ENCODE assay signal across 33 cellular contexts in genomic region chr5:59458321-59458720, GRCh38.
"Had no signal": no experiment of that assay in that cellular context is flagged by ENCODE, and none has a peak within 500 bp of the region (broad histone marks: within the 10 kb centered on the region; RNA-seq: fewer than 3 reads in every experiment).

No MANE protein-coding gene starts in this region.

- H3K27me3 Mint-ChIP-seq: activated B cell treated with CpG ODN at 0.5 μM for 24 hours; activated naive CD8-positive, alpha-beta T cell treated with anti-CD3 and anti-CD28 coated beads, Interleukin-2, amount 50 U/mL, for 24 hours had no signal

- H3K4me1 Mint-ChIP-seq: activated B cell treated with CpG ODN at 0.5 μM for 24 hours; activated CD4-positive, alpha-beta T cell treated with anti-CD3 and anti-CD28 coated beads, Interleukin-2, amount 10 ng/mL, durations not matched to agents 24 days and 14 days; activated CD8-positive, alpha-beta memory T cell treated with anti-CD3 and anti-CD28 coated beads, Interleukin-2, amount 10 ng/mL, durations not matched to agents 7 days and 5 days; activated naive CD4-positive, alpha-beta T cell treated with anti-CD3 and anti-CD28 coated beads, Interleukin-2, amount 50 U/mL, for 24 hours; activated naive CD8-positive, alpha-beta T cell treated with anti-CD3 and anti-CD28 coated beads for 36 hours; activated naive CD8-positive, alpha-beta T cell treated with anti-CD3 and anti-CD28 coated beads, Interleukin-2, amount 50 U/mL, for 24 hours; T-helper 17 cell had no signal

- FAIRE-seq: colon, endometrium, endothelial cell of umbilical vein had no signal

- H3K4me3 ChIP-seq: adrenal gland, body of pancreas, esophagus squamous epithelium, gastroesophageal sphincter had no signal

- H3K36me3 Mint-ChIP-seq: activated CD4-positive, alpha-beta memory T cell treated with anti-CD3 and anti-CD28 coated beads for 36 hours; activated CD8-positive, alpha-beta memory T cell treated with anti-CD3 and anti-CD28 coated beads, Interleukin-2, amount 10 ng/mL, durations not matched to agents 7 days and 5 days; activated naive CD8-positive, alpha-beta T cell treated with anti-CD3 and anti-CD28 coated beads for 36 hours had no signal

- H3K9me3 ChIP-seq: adrenal gland, body of pancreas, esophagus squamous epithelium, gastroesophageal sphincter had no signal

- H3K27ac ChIP-seq: adrenal gland, epithelial cell of prostate, esophagus squamous epithelium, gastroesophageal sphincter, WERI-Rb-1 had no signal

- H3K4me1 ChIP-seq: adrenal gland, esophagus squamous epithelium, gastroesophageal sphincter had no signal

- H3K27ac Mint-ChIP-seq: activated B cell treated with CpG ODN at 0.5 μM for 24 hours; activated CD4-positive, alpha-beta memory T cell treated with anti-CD3 and anti-CD28 coated beads for 36 hours; activated CD4-positive, alpha-beta T cell treated with anti-CD3 and anti-CD28 coated beads, Interleukin-2, amount 10 ng/mL, durations not matched to agents 24 days and 14 days; activated CD8-positive, alpha-beta memory T cell treated with anti-CD3 and anti-CD28 coated beads, Interleukin-2, amount 10 ng/mL, durations not matched to agents 7 days and 5 days; activated CD8-positive, alpha-beta T cell treated with anti-CD3 and anti-CD28 coated beads, Interleukin-2, amount 10 ng/mL, durations not matched to agents 7 days and 5 days; activated naive CD4-positive, alpha-beta T cell treated with anti-CD3 and anti-CD28 coated beads for 36 hours; activated naive CD4-positive, alpha-beta T cell treated with anti-CD3 and anti-CD28 coated beads, Interleukin-2, amount 50 U/mL, for 24 hours; activated naive CD8-positive, alpha-beta T cell treated with anti-CD3 and anti-CD28 coated beads for 36 hours; activated naive CD8-positive, alpha-beta T cell treated with anti-CD3 and anti-CD28 coated beads, Interleukin-2, amount 50 U/mL, for 24 hours; activated T-helper 1 cell treated with anti-CD3 and anti-CD28 coated beads, Interleukin-12 subunit alpha, Interleukin-12 subunit beta, Interleukin-2, Interleukin-4 antibody, amounts not matched to agents 30 ng/mL and 10 ng/mL and 1 ng/mL, durations not matched to agents 14 hours and 24 hours and 36 hours; activated T-helper 2 cell treated with anti-CD3 and anti-CD28 coated beads, Interferon-gamma antibody, Interleukin-2, Interleukin-4, amounts not matched to agents 10 μg/mL and 5 μg/mL and 100 μg/mL, durations not matched to agents 14 hours and 24 hours and 36 hours; T-helper 17 cell; T-helper 2 cell treated with Interferon-gamma antibody and Interleukin-4, amounts not matched to agents 5 μg/mL and 100 μg/mL, for 36 hours had no signal

- ATAC-seq: activated CD4-positive, CD25-positive, alpha-beta regulatory T cell treated with anti-CD3 and anti-CD28 coated beads, Interleukin-2, amount 50 U/mL, for 24 hours; activated CD8-positive, alpha-beta memory T cell treated with anti-CD3 and anti-CD28 coated beads, Interleukin-2, amount 10 ng/mL, durations not matched to agents 7 days and 5 days; activated CD8-positive, alpha-beta T cell treated with anti-CD3 and anti-CD28 coated beads, Interleukin-2, amount 10 ng/mL, durations not matched to agents 7 days and 5 days; activated naive CD8-positive, alpha-beta T cell treated with anti-CD3 and anti-CD28 coated beads, Interleukin-2, amount 50 U/mL, for 24 hours; body of pancreas; gastroesophageal sphincter; T-helper 17 cell had no signal

- H3K36me3 ChIP-seq: adrenal gland, gastroesophageal sphincter, WERI-Rb-1 had no signal

- DNase-seq: activated B cell treated with CpG ODN at 0.5 μM for 24 hours; activated CD4-positive, alpha-beta memory T cell treated with anti-CD3 and anti-CD28 coated beads for 36 hours; activated CD4-positive, alpha-beta T cell treated with anti-CD3 and anti-CD28 coated beads, Interleukin-2, amount 10 ng/mL, durations not matched to agents 24 days and 14 days; activated CD8-positive, alpha-beta memory T cell treated with anti-CD3 and anti-CD28 coated beads, Interleukin-2, amount 10 ng/mL, durations not matched to agents 7 days and 5 days; activated CD8-positive, alpha-beta memory T cell treated with anti-CD3 and anti-CD28 coated beads, Interleukin-2, amount 50 U/mL, for 4 hours; activated CD8-positive, alpha-beta T cell treated with anti-CD3 and anti-CD28 coated beads, Interleukin-2, amount 10 ng/mL, durations not matched to agents 7 days and 5 days; activated effector memory CD4-positive, alpha-beta T cell treated with anti-CD3 and anti-CD28 coated beads, Interleukin-2, amount 50 U/mL, for 16 hours; activated naive CD4-positive, alpha-beta T cell treated with anti-CD3 and anti-CD28 coated beads for 36 hours; activated naive CD8-positive, alpha-beta T cell treated with anti-CD3 and anti-CD28 coated beads for 36 hours; activated naive CD8-positive, alpha-beta T cell treated with anti-CD3 and anti-CD28 coated beads, Interleukin-2, amount 50 U/mL, for 24 hours; activated T-cell treated with anti-CD3 and anti-CD28 coated beads, Interleukin-2, amount 50 U/mL, for 1 hour; activated T-cell treated with anti-CD3 and anti-CD28 coated beads, Interleukin-2, amount 50 U/mL, for 48 hours; adrenal gland; amygdala; aorta; body of pancreas; effector CD8-positive, alpha-beta T cell; esophagus squamous epithelium; foreskin melanocyte; T-helper 1 cell; T-helper 17 cell; T1000; WERI-Rb-1 had no signal

- H3K27me3 ChIP-seq: adrenal gland, body of pancreas, esophagus squamous epithelium, gastroesophageal sphincter had no signal

- H3K9me3 Mint-ChIP-seq: activated B cell treated with CpG ODN at 0.5 μM for 24 hours; activated CD4-positive, alpha-beta memory T cell treated with anti-CD3 and anti-CD28 coated beads for 36 hours; activated CD4-positive, alpha-beta T cell treated with anti-CD3 and anti-CD28 coated beads, Interleukin-2, amount 10 ng/mL, durations not matched to agents 24 days and 14 days; activated naive CD4-positive, alpha-beta T cell treated with anti-CD3 and anti-CD28 coated beads, Interleukin-2, amount 50 U/mL, for 24 hours; activated naive CD8-positive, alpha-beta T cell treated with anti-CD3 and anti-CD28 coated beads for 36 hours; activated naive CD8-positive, alpha-beta T cell treated with anti-CD3 and anti-CD28 coated beads, Interleukin-2, amount 50 U/mL, for 24 hours; activated T-helper 1 cell treated with anti-CD3 and anti-CD28 coated beads, Interleukin-12 subunit alpha, Interleukin-12 subunit beta, Interleukin-2, Interleukin-4 antibody, amounts not matched to agents 30 ng/mL and 10 ng/mL and 1 ng/mL, durations not matched to agents 14 hours and 24 hours and 36 hours; activated T-helper 2 cell treated with anti-CD3 and anti-CD28 coated beads, Interferon-gamma antibody, Interleukin-2, Interleukin-4, amounts not matched to agents 10 μg/mL and 5 μg/mL and 100 μg/mL, durations not matched to agents 14 hours and 24 hours and 36 hours; T-helper 2 cell treated with Interferon-gamma antibody and Interleukin-4, amounts not matched to agents 5 μg/mL and 100 μg/mL, for 36 hours had no signal

- H3K4me3 Mint-ChIP-seq: activated B cell treated with CpG ODN at 0.5 μM for 24 hours; activated CD4-positive, alpha-beta memory T cell treated with anti-CD3 and anti-CD28 coated beads for 36 hours; activated CD4-positive, alpha-beta T cell treated with anti-CD3 and anti-CD28 coated beads, Interleukin-2, amount 10 ng/mL, durations not matched to agents 24 days and 14 days; activated CD8-positive, alpha-beta memory T cell treated with anti-CD3 and anti-CD28 coated beads, Interleukin-2, amount 10 ng/mL, durations not matched to agents 7 days and 5 days; activated CD8-positive, alpha-beta T cell treated with anti-CD3 and anti-CD28 coated beads, Interleukin-2, amount 10 ng/mL, durations not matched to agents 7 days and 5 days; activated naive CD4-positive, alpha-beta T cell treated with anti-CD3 and anti-CD28 coated beads for 36 hours; activated naive CD4-positive, alpha-beta T cell treated with anti-CD3 and anti-CD28 coated beads, Interleukin-2, amount 50 U/mL, for 24 hours; activated naive CD8-positive, alpha-beta T cell treated with anti-CD3 and anti-CD28 coated beads for 36 hours; activated naive CD8-positive, alpha-beta T cell treated with anti-CD3 and anti-CD28 coated beads, Interleukin-2, amount 50 U/mL, for 24 hours; activated T-helper 1 cell treated with anti-CD3 and anti-CD28 coated beads, Interleukin-12 subunit alpha, Interleukin-12 subunit beta, Interleukin-2, Interleukin-4 antibody, amounts not matched to agents 30 ng/mL and 10 ng/mL and 1 ng/mL, durations not matched to agents 14 hours and 24 hours and 36 hours; T-helper 17 cell; T-helper 2 cell treated with Interferon-gamma antibody and Interleukin-4, amounts not matched to agents 5 μg/mL and 100 μg/mL, for 36 hours had no signal
